In the genomic region with DNA sequence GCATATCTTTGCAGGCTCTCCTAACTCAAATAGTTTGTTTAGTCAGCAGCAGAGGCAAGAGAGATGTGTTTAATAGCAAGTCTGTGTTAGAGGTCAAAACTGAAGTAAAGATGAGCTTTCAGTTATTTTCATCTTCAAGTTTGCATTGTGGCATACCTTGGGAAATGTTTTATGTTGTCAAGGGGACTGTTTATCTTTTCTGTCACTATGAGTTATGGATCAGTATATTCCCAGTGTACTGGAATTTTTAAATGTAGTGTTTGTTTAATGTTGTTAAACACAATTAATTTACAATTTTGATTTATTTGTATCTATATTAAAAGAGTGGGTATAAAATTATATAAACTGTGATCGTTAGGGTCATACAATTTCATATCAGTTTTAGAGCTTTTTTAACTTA, we compare ENCODE assay signal across 11 cellular contexts.
DNase-seq lines count a peak whose midpoint lies in the region; ATAC-seq and TF ChIP-seq lines count a peak whose summit lies in the region.
"Had no signal": no experiment of that assay in that cellular context is flagged by ENCODE, and none has a peak within 500 bp of the region (broad histone marks: within the 10 kb centered on the region; RNA-seq: fewer than 3 reads in every experiment).

No MANE protein-coding gene starts in this region.

- peak overlapping the region; percentile 93 for H3K4me3 ChIP-seq in endodermal cell (ENCODE audit: low read length)

- H3K9me3 Mint-ChIP-seq in endodermal cell (no peaks in the 10 kb centered on the region), nephron (no peaks in the 10 kb centered on the region), type B pancreatic cell (no peaks in the 10 kb centered on the region)

- H3K4me1 ChIP-seq in endodermal cell (ENCODE audit: control insufficient read depth, insufficient read depth, low read length): no peaks in the 10 kb centered on the region

- peaks cover 20% of the 10 kb centered on the region for H3K4me1 Mint-ChIP-seq in endodermal cell
- peaks cover 30% of the 10 kb centered on the region for H3K4me1 Mint-ChIP-seq in nephron
- H3K4me1 Mint-ChIP-seq in type B pancreatic cell (ENCODE audit: unreplicated experiment): peaks cover 33% of the 10 kb centered on the region

- no peaks in the 10 kb centered on the region for H3K9me3 ChIP-seq in endodermal cell (ENCODE audit: control insufficient read depth, low read length)

- H3K36me3 Mint-ChIP-seq in endodermal cell (ENCODE audit: low read depth) (no peaks in the 10 kb centered on the region), nephron (ENCODE audit: low read depth) (no peaks in the 10 kb centered on the region), type B pancreatic cell (no peaks in the 10 kb centered on the region)

- no peak overlapping the region for H3K27ac ChIP-seq in endodermal cell (ENCODE audit: low read depth, low read length)

- H3K27me3 ChIP-seq in endodermal cell (ENCODE audit: control insufficient read depth, insufficient read depth, low read length, poor library complexity, severe bottlenecking): peaks cover 38% of the 10 kb centered on the region

- no peaks in the 10 kb centered on the region for H3K36me3 ChIP-seq in endodermal cell (ENCODE audit: control insufficient read depth, insufficient read depth, low read length)

- H3K27me3 Mint-ChIP-seq in endodermal cell (ENCODE audit: insufficient read depth): peaks cover 46% of the 10 kb centered on the region
- H3K27me3 Mint-ChIP-seq in nephron (ENCODE audit: low read depth): peaks cover 51% of the 10 kb centered on the region
- H3K27me3 Mint-ChIP-seq in type B pancreatic cell: peaks cover 66% of the 10 kb centered on the region

- DNase-seq in MV-4-11 (lab: John Stamatoyannopoulos, UW) (peak; percentile 14), endodermal cell (no peak), type B pancreatic cell (ENCODE audit: extremely low spot score, unreplicated experiment) (no peak), GDM1 (lab: John Stamatoyannopoulos, UW) (no peak), middle frontal gyrus (ENCODE audit: extremely low spot score, low spot score) (no peak), left ventricle myocardium superior (no peak), left lobe of liver (ENCODE audit: low spot score) (no peak)
- DNase-seq: activated naive CD4-positive, alpha-beta T cell treated with anti-CD3 and anti-CD28 coated beads, Interleukin-2, amount 50 U/mL, for 16 hours; CD4-positive, alpha-beta memory T cell had no signal

- no peak for TF ChIP-seq CTCF in endodermal cell (conservative IDR thresholded peaks at IDR 0.05)
- no peak for TF ChIP-seq CTCF in nephron (IDR thresholded peaks at IDR 0.05; ENCODE audit: unreplicated experiment in 3 of 3)
- TF ChIP-seq CTCF in type B pancreatic cell (conservative IDR thresholded peaks at IDR 0.05): no peak

- ATAC-seq in left ventricle myocardium superior: no peak
- no peak for ATAC-seq in left lobe of liver
- ATAC-seq: sciatic nerve had no signal

- intact Hi-C loops in left ventricle myocardium superior (cut with micrococcal nuclease): no loop called here

- H3K27ac Mint-ChIP-seq in endodermal cell: no peak overlapping the region
- no peak overlapping the region for H3K27ac Mint-ChIP-seq in nephron
- H3K27ac Mint-ChIP-seq in type B pancreatic cell: peak overlapping the region; percentile 15
- H3K27ac Mint-ChIP-seq: CD4-positive, alpha-beta memory T cell had no signal

- WGBS in endodermal cell (ENCODE audit: insufficient coverage in 1 of 2, insufficient read length in 1 of 2), 2 experiments: no CpG with 5 or more reads among the region's 1 CpG

- peak overlapping the region; percentile 88 for H3K4me3 Mint-ChIP-seq in endodermal cell
- peak overlapping the region; percentile 81 to 98 (median 85) for H3K4me3 Mint-ChIP-seq in nephron
- H3K4me3 Mint-ChIP-seq in type B pancreatic cell: peak overlapping the region; percentile 94

- H3K9ac ChIP-seq in endodermal cell (ENCODE audit: extremely low read depth, low read length, poor library complexity, severe bottlenecking): no peak overlapping the region
